In the genomic region with DNA sequence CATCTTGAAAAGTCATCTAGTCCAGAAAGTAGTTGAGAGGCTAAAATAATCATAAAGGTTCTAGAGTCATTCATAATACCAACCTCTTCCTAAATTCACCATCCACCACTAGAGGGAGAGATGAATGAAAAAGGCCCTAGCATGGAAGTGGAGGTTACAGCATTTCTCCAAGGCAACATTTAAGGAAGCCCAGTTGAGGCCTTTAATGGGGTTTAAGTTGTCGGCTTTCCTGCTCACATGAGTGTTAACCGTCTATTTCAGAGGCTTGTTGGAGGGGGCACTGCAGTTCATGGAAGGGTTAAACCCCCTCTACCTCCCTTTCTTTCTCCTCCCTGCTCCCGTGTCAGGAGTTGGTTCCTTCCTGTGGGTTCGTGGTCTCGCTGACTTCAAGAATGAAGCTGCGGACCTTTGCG, we compare ENCODE assay signal across 1 cellular context.
TF ChIP-seq lines count a peak whose summit lies in the region.

No MANE protein-coding gene starts in this region.

TF ChIP-seq in liver, 16 proteins besides CTCF, POLR2A, EP300 and RAD21 (continued from another document):
- TF ChIP-seq REST (IDR thresholded peaks at IDR 0.05): no peak
- no peak for TF ChIP-seq HNF4G (IDR thresholded peaks at IDR 0.05)
- TF ChIP-seq RXRA (IDR thresholded peaks at IDR 0.05): no peak
- TF ChIP-seq YY1 (IDR thresholded peaks at IDR 0.05): no peak
- no peak for TF ChIP-seq HNF4A (conservative IDR thresholded peaks at IDR 0.05)
- TF ChIP-seq FOXA2 (IDR thresholded peaks at IDR 0.05): no peak
